Comparison of ENCODE assay signal across 9 cellular contexts in the genomic region with DNA sequence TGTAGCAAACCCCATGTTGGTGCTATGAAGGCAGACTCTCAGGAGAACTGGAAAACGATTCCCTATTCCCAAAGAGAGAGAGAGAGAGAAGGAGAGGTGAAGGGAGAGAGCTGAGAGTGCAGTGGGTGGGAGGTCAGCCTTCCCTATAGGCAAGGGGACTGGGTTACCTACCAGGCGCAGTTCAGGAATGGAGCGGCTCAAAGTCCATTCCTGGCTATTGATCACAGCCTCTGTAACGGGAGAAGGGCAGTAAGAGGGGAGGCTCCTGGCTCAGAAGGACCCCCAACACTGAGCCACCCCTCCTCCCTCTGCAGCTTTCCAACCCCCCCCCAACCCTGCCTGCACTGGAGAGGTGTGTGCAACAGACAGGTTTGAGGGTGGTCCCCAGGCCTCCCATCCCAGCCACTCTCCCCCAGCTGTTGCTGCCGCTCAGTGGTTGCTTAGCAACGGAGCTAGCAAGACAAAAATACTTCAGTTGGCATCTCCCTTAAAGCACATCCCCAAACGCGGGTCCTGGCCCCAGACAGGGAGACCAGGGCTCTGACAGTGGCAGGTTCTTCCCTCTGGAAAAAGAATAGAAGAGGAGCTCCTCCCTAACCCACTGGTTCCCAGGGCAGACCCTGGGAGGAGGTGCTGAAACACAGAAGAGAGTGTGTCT. TPM values are rescaled to one million over a fixed set of nuclear protein-coding genes. Genes with fewer than 3 reads are reported as not detected.
DNase-seq lines count a peak whose midpoint lies in the region; ATAC-seq and TF ChIP-seq lines count a peak whose summit lies in the region.
"Had no signal": no experiment of that assay in that cellular context is flagged by ENCODE, and none has a peak within 500 bp of the region (broad histone marks: within the 10 kb centered on the region; RNA-seq: fewer than 3 reads in every experiment).

No MANE protein-coding gene starts in this region.

- peak overlapping the region; percentile 98 for H3K4me2 ChIP-seq in neural progenitor cell

- peaks cover 43% of the 10 kb centered on the region for H3K27me3 Mint-ChIP-seq in neural progenitor cell (ENCODE audit: insufficient read depth, low read depth)
- no peaks in the 10 kb centered on the region for H3K27me3 Mint-ChIP-seq in T-helper 2 cell treated with Interferon-gamma antibody and Interleukin-4, amounts not matched to agents 5 μg/mL and 100 μg/mL, for 36 hours (ENCODE audit: low read depth)

- peaks cover 4% of the 10 kb centered on the region for H3K36me3 Mint-ChIP-seq in neural progenitor cell
- H3K36me3 Mint-ChIP-seq in T-helper 2 cell treated with Interferon-gamma antibody and Interleukin-4, amounts not matched to agents 5 μg/mL and 100 μg/mL, for 36 hours (ENCODE audit: low read depth) = peaks cover 53% of the 10 kb centered on the region

- peaks cover 40% of the 10 kb centered on the region for H4K20me1 ChIP-seq in neural progenitor cell (ENCODE audit: low read depth)

- DNase-seq in NCI-H524 (lab: John Stamatoyannopoulos, UW) (peak; percentile 79 to 89), NCI-H524 treated with DMSO at 0.1 percent for 48 hours (lab: John Stamatoyannopoulos, UW) (no peak), caudate nucleus (lab: John Stamatoyannopoulos, UW) (peak in 3 of 61 donors; percentile 14 to 50 (median 24)), neural progenitor cell (ENCODE audit: low spot score) (peak; percentile 69)
- no peak for DNase-seq in T-helper 2 cell treated with Interferon-gamma antibody and Interleukin-4, amounts not matched to agents 5 μg/mL and 100 μg/mL, for 36 hours (ENCODE audit: low spot score)
- DNase-seq in effector CD4-positive, alpha-beta T cell = no peak
- DNase-seq: activated CD8-positive, alpha-beta memory T cell treated with anti-CD3 and anti-CD28 coated beads for 24 hours had no signal

- TF ChIP-seq CTCF in neural progenitor cell (IDR thresholded peaks at IDR 0.05) = no peak

- H3K27me3 ChIP-seq in HUES48 (ENCODE audit: control insufficient read depth, insufficient read depth, low read length) (peaks cover 99% of the 10 kb centered on the region), neural progenitor cell (peaks cover 100% of the 10 kb centered on the region)

- peak overlapping the region; percentile 80 for H3K4me3 Mint-ChIP-seq in neural progenitor cell
- no peak overlapping the region for H3K4me3 Mint-ChIP-seq in T-helper 2 cell treated with Interferon-gamma antibody and Interleukin-4, amounts not matched to agents 5 μg/mL and 100 μg/mL, for 36 hours

- H3K9ac ChIP-seq in HUES48 (ENCODE audit: low read depth, low read length) (no peak overlapping the region), neural progenitor cell (no peak overlapping the region)

- no peak for ATAC-seq in GM21447 (IDR thresholded peaks at IDR 0.05; ENCODE audit: unreplicated experiment)

- peaks cover 32% of the 10 kb centered on the region for H3F3A ChIP-seq in neural progenitor cell (ENCODE audit: low read depth)

- no peak overlapping the region for H3K27ac ChIP-seq in HUES48 (ENCODE audit: low read depth, low read length)
- peak overlapping the region; percentile 31 for H3K27ac ChIP-seq in caudate nucleus (ENCODE audit: low read depth, low read length)
- H3K27ac ChIP-seq in neural progenitor cell = no peak overlapping the region

- H3K27ac Mint-ChIP-seq in neural progenitor cell = no peak overlapping the region
- H3K27ac Mint-ChIP-seq in T-helper 2 cell treated with Interferon-gamma antibody and Interleukin-4, amounts not matched to agents 5 μg/mL and 100 μg/mL, for 36 hours = no peak overlapping the region

- no peaks in the 10 kb centered on the region for H3K9me3 Mint-ChIP-seq in neural progenitor cell
- no peaks in the 10 kb centered on the region for H3K9me3 Mint-ChIP-seq in T-helper 2 cell treated with Interferon-gamma antibody and Interleukin-4, amounts not matched to agents 5 μg/mL and 100 μg/mL, for 36 hours

- H3K4me1 Mint-ChIP-seq in neural progenitor cell = peaks cover 38% of the 10 kb centered on the region
- peaks cover 14% of the 10 kb centered on the region for H3K4me1 Mint-ChIP-seq in T-helper 2 cell treated with Interferon-gamma antibody and Interleukin-4, amounts not matched to agents 5 μg/mL and 100 μg/mL, for 36 hours (ENCODE audit: low read depth)

- no peaks in the 10 kb centered on the region for H3K79me2 ChIP-seq in neural progenitor cell (ENCODE audit: low read depth)

- H3K36me3 ChIP-seq in HUES48 (ENCODE audit: control insufficient read depth, insufficient read depth, low read length) = no peaks in the 10 kb centered on the region
- no peaks in the 10 kb centered on the region for H3K36me3 ChIP-seq in neural progenitor cell

- H3K4me1 ChIP-seq in HUES48 (ENCODE audit: control insufficient read depth, insufficient read depth, low read length) = peaks cover 17% of the 10 kb centered on the region
- H3K4me1 ChIP-seq in neural progenitor cell = peaks cover 24% of the 10 kb centered on the region

- H3K9me3 ChIP-seq in HUES48 (ENCODE audit: control insufficient read depth, insufficient read depth, low read length) (no peaks in the 10 kb centered on the region), neural progenitor cell (ENCODE audit: low read depth) (no peaks in the 10 kb centered on the region)

- H3K4me3 ChIP-seq in HUES48 (ENCODE audit: low read depth, low read length) (peak overlapping the region; percentile 47), neural progenitor cell (no peak overlapping the region)

- no peak overlapping the region for H2AFZ ChIP-seq in neural progenitor cell (replicated peaks)

RNA-seq across cellular contexts. Expression of a gene that starts 3.2 kb away (rescaled TPM):
- total RNA-seq in neural progenitor cell (ENCODE audit: low replicate concordance) = 1.7 and 2.7 TPM in 2 replicates

RNA-seq across cellular contexts. Expression of a gene that starts 9.5 kb away (rescaled TPM):
- 57.6 and 61.3 TPM in 2 replicates for total RNA-seq in neural progenitor cell (ENCODE audit: low replicate concordance)

RNA-seq across cellular contexts. Expression of a gene that starts 16.8 kb away (rescaled TPM):
- total RNA-seq in neural progenitor cell (ENCODE audit: low replicate concordance) = 169 and 348 TPM in 2 replicates

RNA-seq across cellular contexts. Expression of a gene that starts 19.6 kb away (rescaled TPM):
- total RNA-seq in neural progenitor cell (ENCODE audit: low replicate concordance) = 8.1 and 11.9 TPM in 2 replicates

RNA-seq across cellular contexts. Expression of a gene that starts 31.6 kb away (rescaled TPM):
- total RNA-seq in neural progenitor cell (ENCODE audit: low replicate concordance) = 0.17 and 0.99 TPM in 2 replicates

Comparison
In these comparisons a context has a peak if more than half of its experiments do, and no peak if none do; other contexts are left out.
1. DNase-seq: peak in NCI-H524 (2 of 2) and neural progenitor cell (single experiment); none in NCI-H524 treated with DMSO at 0.1 percent for 48 hours (single experiment), T-helper 2 cell treated with Interferon-gamma antibody and Interleukin-4, amounts not matched to agents 5 μg/mL and 100 μg/mL, for 36 hours (single experiment) and effector CD4-positive, alpha-beta T cell (single experiment).